Comparison of ENCODE assay signal across 8 cellular contexts in the genomic region with DNA sequence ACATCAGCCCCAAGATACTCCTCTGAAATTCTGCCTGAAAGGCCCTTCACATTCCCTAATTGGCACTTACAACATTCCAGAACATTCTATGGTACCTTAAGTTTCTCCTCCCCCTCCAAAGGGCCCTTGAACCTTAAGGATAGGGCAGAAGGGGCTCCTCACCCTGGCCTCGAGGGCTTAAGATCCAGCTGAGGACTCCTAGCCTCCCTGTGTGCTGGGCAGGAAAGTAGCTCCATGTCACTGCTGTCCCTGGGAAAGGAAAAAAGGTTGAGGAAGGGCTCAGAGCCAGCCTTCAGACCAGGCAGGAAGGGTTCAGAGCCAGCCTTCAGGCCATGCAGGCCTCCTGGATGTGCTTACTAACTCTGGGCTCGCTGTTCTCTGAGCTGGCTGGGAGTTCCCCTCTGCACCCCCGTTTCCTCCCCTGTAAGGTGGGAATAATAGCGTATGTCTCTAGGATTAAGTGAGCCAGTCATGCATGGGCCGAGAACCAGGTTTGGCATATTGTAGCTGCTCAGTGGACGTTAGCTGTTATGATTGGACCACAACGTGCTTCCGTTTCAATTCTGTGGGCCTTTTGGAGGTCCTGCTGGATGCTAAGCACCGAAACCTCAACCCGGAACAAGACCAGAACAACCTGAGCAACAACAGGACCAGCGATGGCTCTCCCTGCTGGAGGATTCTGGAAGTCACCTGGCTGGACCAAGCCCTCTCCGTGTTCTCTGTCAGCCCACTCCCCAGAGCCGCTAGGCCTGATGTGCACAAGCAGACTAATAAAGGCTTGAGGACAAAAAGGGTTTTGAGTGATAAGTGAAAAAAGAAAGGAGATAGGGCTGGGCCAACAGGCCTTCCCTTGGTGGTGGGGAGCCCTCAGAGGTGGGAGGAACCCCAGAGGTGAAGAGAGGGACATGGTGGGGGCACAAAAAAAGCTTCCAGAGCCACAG. TPM values are rescaled to one million over a fixed set of nuclear protein-coding genes. Genes with fewer than 3 reads are reported as not detected.
DNase-seq lines count a peak whose midpoint lies in the region; ATAC-seq, FAIRE-seq and TF ChIP-seq lines count a peak whose summit lies in the region.

No MANE protein-coding gene starts in this region.

- FAIRE-seq in GM19239 (lab: Jason Lieb, UNC): no peak

- H3K4me3 ChIP-seq in GM08714 (ENCODE audit: low read length) (peak overlapping the region; percentile 56; the same call in 1 of the 2 replicates), astrocyte of the cerebellum (ENCODE audit: low read depth, low read length) (no peak overlapping the region)

- peak; percentile 48 for ATAC-seq in HG03159 (IDR thresholded peaks at IDR 0.05; ENCODE audit: unreplicated experiment)

- peak; percentile 96 for DNase-seq in GM19239 (ENCODE audit: insufficient read length, low spot score)
- no peak for DNase-seq in astrocyte of the cerebellum (ENCODE audit: low read depth)
- no peak for DNase-seq in nephron progenitor cell
- no peak for DNase-seq in G401 (ENCODE audit: low spot score)
- DNase-seq in SK-N-DZ (ENCODE audit: low spot score): no peak
- no peak for DNase-seq in T-helper 9 cell

- H3K4me1 Mint-ChIP-seq in nephron progenitor cell: peaks cover 43% of the 10 kb centered on the region

- no peaks in the 10 kb centered on the region for H3K36me3 Mint-ChIP-seq in nephron progenitor cell (ENCODE audit: low read depth)

- peak overlapping the region; percentile 79 for H3K4me3 Mint-ChIP-seq in nephron progenitor cell

- peaks cover 50% of the 10 kb centered on the region for H3K27me3 Mint-ChIP-seq in nephron progenitor cell (ENCODE audit: low read depth, poor library complexity)

- no peak overlapping the region for H3K27ac Mint-ChIP-seq in nephron progenitor cell

- no peaks in the 10 kb centered on the region for H3K9me3 Mint-ChIP-seq in nephron progenitor cell

- peak; percentile 31 for TF ChIP-seq CTCF in astrocyte of the cerebellum (IDR thresholded peaks at IDR 0.05; ENCODE audit: low read depth, low read length, missing control alignments)
- TF ChIP-seq CTCF in nephron progenitor cell (IDR thresholded peaks at IDR 0.05): no peak

- in situ Hi-C loops in astrocyte of the cerebellum (cut with HindIII; ENCODE audit: low sequenced_read_pairs): no loop called here
- in situ Hi-C loops in G401 (cut with HindIII; ENCODE audit: low sequenced_read_pairs): no loop called here

RNA-seq across cellular contexts. Expression of a gene that starts 1.0 kb away (rescaled TPM):
- total RNA-seq in G401 (2014; rRNA removed; shearing (Covaris generic)): 0.14 and 0.18 TPM in 2 replicates
- 0.24 TPM in 1 of 2 replicates, not detected in the other for polyA plus RNA-seq in SK-N-DZ (2014; cell fraction: cytosol; rRNA removed)
- 0.07 TPM in 1 of 2 replicates, not detected in the other for polyA plus RNA-seq in SK-N-DZ (2014; cell fraction: nucleus; rRNA removed)
